ENCODE assay signal across 13 cellular contexts in genomic region chr12:90058721-90059120, GRCh38.
DNase-seq lines count a peak whose midpoint lies in the region; FAIRE-seq and TF ChIP-seq lines count a peak whose summit lies in the region.
"Had no signal": no experiment of that assay in that cellular context is flagged by ENCODE, and none has a peak within 500 bp of the region (broad histone marks: within the 10 kb centered on the region; RNA-seq: fewer than 3 reads in every experiment).

No MANE protein-coding gene starts in this region.

- no peaks in the 10 kb centered on the region for H3K36me3 Mint-ChIP-seq in activated naive CD8-positive, alpha-beta T cell treated with anti-CD3 and anti-CD28 coated beads for 36 hours

- TF ChIP-seq CTCF in WERI-Rb-1 (IDR thresholded peaks at IDR 0.05; ENCODE audit: low read depth, low read length) = no peak

- H3K4me1 Mint-ChIP-seq in activated naive CD8-positive, alpha-beta T cell treated with anti-CD3 and anti-CD28 coated beads for 36 hours = no peaks in the 10 kb centered on the region

- H3K27ac ChIP-seq in WERI-Rb-1 = no peak overlapping the region
- H3K27ac ChIP-seq: C4-2B, gastroesophageal sphincter had no signal

- H3K27me3 ChIP-seq in MG63 (no peaks in the 10 kb centered on the region), WERI-Rb-1 (ENCODE audit: insufficient read depth, low read depth, severe bottlenecking) (no peaks in the 10 kb centered on the region)
- H3K27me3 ChIP-seq: gastroesophageal sphincter had no signal

- no peaks in the 10 kb centered on the region for H3K27me3 Mint-ChIP-seq in activated naive CD8-positive, alpha-beta T cell treated with anti-CD3 and anti-CD28 coated beads for 36 hours

- no peak overlapping the region for H3K4me3 ChIP-seq in MG63
- no peak overlapping the region for H3K4me3 ChIP-seq in WERI-Rb-1 (ENCODE audit: low read depth, low read length)
- H3K4me3 ChIP-seq: gastroesophageal sphincter had no signal

- H3K36me3 ChIP-seq in MG63 (no peaks in the 10 kb centered on the region), WERI-Rb-1 (no peaks in the 10 kb centered on the region)
- H3K36me3 ChIP-seq: gastroesophageal sphincter had no signal

- H3K27ac Mint-ChIP-seq in activated naive CD8-positive, alpha-beta T cell treated with anti-CD3 and anti-CD28 coated beads for 36 hours = no peak overlapping the region

- H3K9me3 ChIP-seq in MG63 (peaks cover 2% of the 10 kb centered on the region; the same call in 1 of the 2 replicates), WERI-Rb-1 (ENCODE audit: severe bottlenecking) (peaks cover 2% of the 10 kb centered on the region)
- H3K9me3 ChIP-seq: gastroesophageal sphincter had no signal

- H3K4me3 Mint-ChIP-seq in activated naive CD8-positive, alpha-beta T cell treated with anti-CD3 and anti-CD28 coated beads for 36 hours = no peak overlapping the region

- peak; percentile 93 for FAIRE-seq in endometrium (lab: Jason Lieb, UNC)

- no peaks in the 10 kb centered on the region for H3K9me3 Mint-ChIP-seq in activated naive CD8-positive, alpha-beta T cell treated with anti-CD3 and anti-CD28 coated beads for 36 hours

- DNase-seq in AG08396 (ENCODE audit: low spot score) (peak; percentile 34), MG63 (peak; percentile 44), medulla oblongata (ENCODE audit: extremely low spot score) (peak; percentile 34), NCI-H2227 treated with DMSO at 0.1 percent for 48 hours (lab: John Stamatoyannopoulos, UW) (no peak), WERI-Rb-1 (no peak)
- DNase-seq in activated naive CD8-positive, alpha-beta T cell treated with anti-CD3 and anti-CD28 coated beads for 36 hours = no peak
- DNase-seq in stimulated activated naive CD4-positive, alpha-beta T cell (lab: John Stamatoyannopoulos, UW) = no peak
- DNase-seq: MV-4-11, NCI-H446 treated with DMSO at 0.1 percent for 48 hours, posterior cingulate gyrus had no signal

Comparison
In these comparisons a context has a peak if more than half of its experiments do, and no peak if none do; other contexts are left out.
1. DNase-seq: peak in AG08396 (single experiment), MG63 (single experiment) and medulla oblongata (single experiment); none in NCI-H2227 treated with DMSO at 0.1 percent for 48 hours (single experiment), activated naive CD8-positive, alpha-beta T cell treated with anti-CD3 and anti-CD28 coated beads for 36 hours (single experiment), WERI-Rb-1 (single experiment) and stimulated activated naive CD4-positive, alpha-beta T cell (0 of 6).